25 cellular contexts compared by ENCODE assay signal in the genomic region with DNA sequence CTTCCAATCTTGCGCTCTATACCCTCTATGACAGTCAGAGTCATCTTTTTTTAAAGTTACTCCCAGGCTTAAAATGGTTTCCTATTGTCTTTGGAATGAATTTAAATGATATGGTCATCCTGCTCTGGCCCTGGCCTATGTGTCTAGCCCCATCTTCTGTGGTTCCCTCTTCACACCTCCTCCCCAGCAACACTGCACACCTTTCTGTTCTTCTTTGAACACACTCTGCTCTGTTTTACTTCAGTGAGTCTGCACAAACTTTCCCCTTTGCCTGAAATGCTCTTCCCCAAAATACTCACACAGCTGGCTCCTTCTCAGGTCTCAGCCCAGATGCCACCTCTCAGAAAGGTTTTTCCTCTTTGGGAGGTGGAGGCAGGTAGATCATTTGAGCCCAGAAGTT.
DNase-seq lines count a peak whose midpoint lies in the region; ATAC-seq, FAIRE-seq and TF ChIP-seq lines count a peak whose summit lies in the region.
"Had no signal": no experiment of that assay in that cellular context is flagged by ENCODE, and none has a peak within 500 bp of the region (broad histone marks: within the 10 kb centered on the region; RNA-seq: fewer than 3 reads in every experiment).

No MANE protein-coding gene starts in this region.

- ATAC-seq in GM21447 (IDR thresholded peaks at IDR 0.05; ENCODE audit: unreplicated experiment) (peak; percentile 59), GM12878 (peak; percentile 65), HG03039 (IDR thresholded peaks at IDR 0.05; ENCODE audit: unreplicated experiment) (no peak)
- no peak for ATAC-seq in stimulated activated memory B cell treated with anti-CD40 and anti-IgM and Interleukin-4, amounts not matched to agents 10 μg/mL and 1 μg/mL and 100 μg/mL, for 72 hours
- ATAC-seq: esophagus mucosa, gastroesophageal sphincter had no signal

- BruUV-seq in GM12878 (replicated peaks; lab: Mats Ljungman, UMichigan), result no TSS peak

- no peak for FAIRE-seq in GM12878 (lab: Jason Lieb, UNC)

- no peak overlapping the region for H3K4me3 ChIP-seq in GM12878
- H3K4me3 ChIP-seq in esophagus squamous epithelium, result no peak overlapping the region
- H3K4me3 ChIP-seq: ascending aorta, gastroesophageal sphincter, spleen, testis had no signal

- WGBS in GM12878 (ENCODE audit: insufficient coverage, insufficient replicate concordance, low lambda C conversion rate, missing lambda C conversion rate), result 100% methylated on average over 1 of the region's 1 CpG
- WGBS in esophagus squamous epithelium, 2 donors, result 96 to 97% methylated on average over 1 of the region's 1 CpG

- TF ChIP-seq CTCF in GM12878 (IDR thresholded peaks at IDR 0.05 in 2 of 3, conservative IDR thresholded peaks at IDR 0.05 in 1 of 3; ENCODE audit: control insufficient read depth in 2 of 3, extremely low read depth in 1 of 3, insufficient read depth in 1 of 3, low read depth in 3 of 3, low read length in 3 of 3), result no peak
- TF ChIP-seq CTCF in esophagus squamous epithelium (IDR thresholded peaks at IDR 0.05), result no peak

- H3K9ac ChIP-seq in GM12878 (ENCODE audit: control insufficient read depth, insufficient read depth, low read length), result peak overlapping the region; percentile 48; the same call in 1 of the 2 replicates

- DNase-seq in activated naive CD4-positive, alpha-beta T cell treated with anti-CD3 and anti-CD28 coated beads for 36 hours, result no peak
- DNase-seq in activated naive CD4-positive, alpha-beta T cell treated with Interleukin-2 at 50 U/mL for 16 hours, result no peak
- DNase-seq in GM12878 (ENCODE audit: low read depth, low spot score) (no peak), esophagus squamous epithelium (lab: John Stamatoyannopoulos, UW) (no peak), NCI-H2171 (lab: John Stamatoyannopoulos, UW) (no peak)
- DNase-seq: activated CD8-positive, alpha-beta memory T cell treated with anti-CD3 and anti-CD28 coated beads for 24 hours; activated effector memory CD4-positive, alpha-beta T cell treated with Interleukin-2 at 50 U/mL for 16 hours; cerebellar nuclear complex; DMS79; midbrain; NCI-H1048; NCI-H1930; NCI-H446 treated with DMSO at 0.1 percent for 48 hours; RPMI8226; spleen; stimulated activated CD4-positive, alpha-beta T cell treated with anti-CD3 and anti-CD28 coated beads, Interleukin-4, amount 100 ng/mL, for 4 hours; SW 1271; testis had no signal

- H3K27me3 ChIP-seq in GM12878 (replicated peaks in 1 of 2; ENCODE audit: control insufficient read depth in 2 of 2, insufficient read depth in 2 of 2, low read length in 1 of 2) (no peaks in the 10 kb centered on the region), esophagus squamous epithelium (no peaks in the 10 kb centered on the region)
- H3K27me3 ChIP-seq: ascending aorta, gastroesophageal sphincter, spleen, testis had no signal

- POLR2A ChIA-PET in GM12878 (lab: Charles Lee), result interaction anchor here (1.0 to 8.1 kb wide), 7 partner anchors 12 to 105 kb away, joined by 3 to 69 read pairs (median 19); no protein-coding TSS in a partner anchor

- TF ChIP-seq POLR2A in GM12878 (IDR thresholded peaks at IDR 0.05; ENCODE audit: low read depth, low read length) (no peak), esophagus squamous epithelium (IDR thresholded peaks at IDR 0.05) (no peak)

- H3K9me3 ChIP-seq in GM12878 (replicated peaks; ENCODE audit: control insufficient read depth, insufficient read depth, low read length) (no peaks in the 10 kb centered on the region; the same call in 2 of the 3 replicates), esophagus squamous epithelium (no peaks in the 10 kb centered on the region)
- H3K9me3 ChIP-seq: ascending aorta, gastroesophageal sphincter, spleen, testis had no signal

- H3K36me3 ChIP-seq in GM12878 (ENCODE audit: control insufficient read depth in 2 of 2, insufficient read depth in 2 of 2, low read length in 1 of 2), result peaks cover 4 to 19% of the 10 kb centered on the region in 2 experiments
- no peaks in the 10 kb centered on the region for H3K36me3 ChIP-seq in esophagus squamous epithelium
- H3K36me3 ChIP-seq: ascending aorta, gastroesophageal sphincter had no signal

- H3K4me1 ChIP-seq in GM12878 (ENCODE audit: control insufficient read depth, insufficient read depth, low read length), result peaks cover 72% of the 10 kb centered on the region
- peaks cover 0 to 40% (median 22%) of the 10 kb centered on the region in 3 donors for H3K4me1 ChIP-seq in esophagus squamous epithelium
- H3K4me1 ChIP-seq: ascending aorta had no signal

- no peak overlapping the region for H2AFZ ChIP-seq in GM12878 (ENCODE audit: control insufficient read depth, low read depth, low read length)

- H4K20me1 ChIP-seq in GM12878 (ENCODE audit: control insufficient read depth, insufficient read depth), result no peaks in the 10 kb centered on the region

- peaks cover 48% of the 10 kb centered on the region for H3K79me2 ChIP-seq in GM12878 (ENCODE audit: control insufficient read depth, insufficient read depth, low read length)

- no peak overlapping the region for H3K4me3 Mint-ChIP-seq in activated naive CD4-positive, alpha-beta T cell treated with anti-CD3 and anti-CD28 coated beads for 36 hours
- H3K4me3 Mint-ChIP-seq in stimulated activated memory B cell treated with anti-CD40 and anti-IgM and Interleukin-4, amounts not matched to agents 10 μg/mL and 1 μg/mL and 100 μg/mL, for 72 hours, result no peak overlapping the region

- SMC1A ChIA-PET in GM12878 (lab: Charles Lee; ENCODE audit: uncharacterized antibody, unreplicated experiment), result interaction anchor here (0.9 to 16.1 kb wide), 16 partner anchors 8 to 252 kb away, joined by 3 to 181 read pairs (median 10); no protein-coding TSS in a partner anchor

- no peak for TF ChIP-seq EP300 in GM12878 (IDR thresholded peaks at IDR 0.05; ENCODE audit: borderline replicate concordance in 1 of 2, control insufficient read depth in 1 of 2, low read depth in 2 of 2, low read length in 2 of 2)

- CTCF ChIA-PET in activated naive CD4-positive, alpha-beta T cell treated with anti-CD3 and anti-CD28 coated beads for 36 hours (lab: Charles Lee), result interaction anchor here (0.7 to 1.8 kb wide), 3 partner anchors 13 to 75 kb away, joined by 3 to 8 read pairs (median 5); no protein-coding TSS in a partner anchor
- CTCF ChIA-PET in GM12878 (lab: Yijun Ruan, JAX), result interaction anchor here (0.7 to 4.7 kb wide), 13 partner anchors 9 to 134 kb away, joined by 3 to 43 read pairs (median 5); no protein-coding TSS in a partner anchor

- H3K9me3 Mint-ChIP-seq in activated naive CD4-positive, alpha-beta T cell treated with anti-CD3 and anti-CD28 coated beads for 36 hours, result no peaks in the 10 kb centered on the region
- no peaks in the 10 kb centered on the region for H3K9me3 Mint-ChIP-seq in stimulated activated memory B cell treated with anti-CD40 and anti-IgM and Interleukin-4, amounts not matched to agents 10 μg/mL and 1 μg/mL and 100 μg/mL, for 72 hours

- no peaks in the 10 kb centered on the region for H3K27me3 Mint-ChIP-seq in activated naive CD4-positive, alpha-beta T cell treated with anti-CD3 and anti-CD28 coated beads for 36 hours (ENCODE audit: low read depth)
- H3K27me3 Mint-ChIP-seq in stimulated activated memory B cell treated with anti-CD40 and anti-IgM and Interleukin-4, amounts not matched to agents 10 μg/mL and 1 μg/mL and 100 μg/mL, for 72 hours, result no peaks in the 10 kb centered on the region

- peaks cover 57% of the 10 kb centered on the region for H3K36me3 Mint-ChIP-seq in activated naive CD4-positive, alpha-beta T cell treated with anti-CD3 and anti-CD28 coated beads for 36 hours (ENCODE audit: low read depth)
- H3K36me3 Mint-ChIP-seq in stimulated activated memory B cell treated with anti-CD40 and anti-IgM and Interleukin-4, amounts not matched to agents 10 μg/mL and 1 μg/mL and 100 μg/mL, for 72 hours, result peaks cover 36% of the 10 kb centered on the region

- intact Hi-C loops in activated naive CD4-positive, alpha-beta T cell treated with anti-CD3 and anti-CD28 coated beads for 36 hours (cut with micrococcal nuclease), result no loop called here
- intact Hi-C loops in GM12878 (cut with micrococcal nuclease; ENCODE audit: unreplicated experiment) (loop anchor here (2.0 kb wide), 1 partner anchor 1890 kb away; no protein-coding TSS in a partner anchor), esophagus squamous epithelium (cut with DNase I) (no loop called here)

- H3K27ac ChIP-seq in GM12878 (ENCODE audit: control insufficient read depth, insufficient read depth), result peak overlapping the region; percentile 93
- no peak overlapping the region for H3K27ac ChIP-seq in esophagus squamous epithelium
- H3K27ac ChIP-seq: ascending aorta, gastroesophageal sphincter, testis, VCaP had no signal

- peak overlapping the region; percentile 2 for H3K27ac Mint-ChIP-seq in activated naive CD4-positive, alpha-beta T cell treated with anti-CD3 and anti-CD28 coated beads for 36 hours
- H3K27ac Mint-ChIP-seq in stimulated activated memory B cell treated with anti-CD40 and anti-IgM and Interleukin-4, amounts not matched to agents 10 μg/mL and 1 μg/mL and 100 μg/mL, for 72 hours, result peak overlapping the region; percentile 64

- no peak for TF ChIP-seq RAD21 in GM12878 (IDR thresholded peaks at IDR 0.05; ENCODE audit: insufficient read depth, low read depth, low read length)

- RAD21 ChIA-PET in GM12878 (lab: Charles Lee; ENCODE audit: unreplicated experiment), result interaction anchor here (0.8 to 11.3 kb wide), 13 partner anchors 9 to 252 kb away, joined by 3 to 158 read pairs (median 10); no protein-coding TSS in a partner anchor

- H3K4me1 Mint-ChIP-seq in activated naive CD4-positive, alpha-beta T cell treated with anti-CD3 and anti-CD28 coated beads for 36 hours (ENCODE audit: low read depth), result peaks cover 89% of the 10 kb centered on the region
- H3K4me1 Mint-ChIP-seq in stimulated activated memory B cell treated with anti-CD40 and anti-IgM and Interleukin-4, amounts not matched to agents 10 μg/mL and 1 μg/mL and 100 μg/mL, for 72 hours, result peaks cover 40% of the 10 kb centered on the region

- in situ Hi-C loops in GM12878 (cut with MboI), result loop anchor here (25.0 kb wide), 1 partner anchor 1897 kb away; no protein-coding TSS in a partner anchor

- peak overlapping the region; percentile 45; the same call in 1 of the 2 replicates for H3K4me2 ChIP-seq in GM12878 (ENCODE audit: control insufficient read depth, insufficient read depth)

Comparison
In these comparisons a context has a peak if more than half of its experiments do, and no peak if none do; other contexts are left out.
1. ATAC-seq: peak in GM21447 (single experiment) and GM12878 (single experiment); none in stimulated activated memory B cell treated with anti-CD40 and anti-IgM and Interleukin-4, amounts not matched to agents 10 μg/mL and 1 μg/mL and 100 μg/mL, for 72 hours (single experiment) and HG03039 (single experiment).